ENCODE assay signal across 21 cellular contexts in the genomic region with DNA sequence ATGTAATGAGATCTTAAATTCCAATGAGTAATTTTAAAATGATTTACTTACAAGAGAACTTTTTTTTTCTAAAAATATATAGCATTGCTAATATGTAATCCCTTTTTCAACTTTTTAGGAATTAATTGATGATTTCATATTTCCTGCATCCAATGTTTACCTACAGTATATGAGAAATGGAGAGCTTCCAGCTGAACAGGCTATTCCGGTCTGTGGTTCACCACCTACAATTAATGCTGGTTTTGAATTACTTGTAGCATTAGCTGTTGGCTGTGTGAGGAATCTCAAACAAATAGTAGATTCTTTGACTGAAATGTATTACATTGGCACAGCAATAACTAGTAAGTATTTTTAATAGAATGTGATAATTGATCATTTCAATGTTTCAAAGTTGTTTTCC.
"Had no signal": no experiment of that assay in that cellular context is flagged by ENCODE, and none has a peak within 500 bp of the region (broad histone marks: within the 10 kb centered on the region; RNA-seq: fewer than 3 reads in every experiment).

No MANE protein-coding gene starts in this region.

- H3K27ac Mint-ChIP-seq: activated CD4-positive, alpha-beta memory T cell treated with anti-CD3 and anti-CD28 coated beads, Interleukin-2, amount 10 ng/mL, durations not matched to agents 7 days and 5 days; activated CD8-positive, alpha-beta memory T cell treated with anti-CD3 and anti-CD28 coated beads, Interleukin-2, amount 10 ng/mL, durations not matched to agents 7 days and 5 days; activated naive CD8-positive, alpha-beta T cell treated with anti-CD3 and anti-CD28 coated beads, Interleukin-2, amount 10 ng/mL, durations not matched to agents 7 days and 5 days; effector memory CD8-positive, alpha-beta T cell; natural killer cell treated with Interleukin-12 subunit alpha and Interleukin-12 subunit beta and Interleukin-15 and Interleukin-18, amount 100 ng/mL, for 72 hours; T-helper 2 cell treated with Interferon-gamma antibody and Interleukin-4, amounts not matched to agents 5 μg/mL and 100 μg/mL, for 36 hours had no signal

- H3K9me3 ChIP-seq: body of pancreas, lower lobe of right lung, neutrophil, sigmoid colon, spleen, thyroid gland, vagina had no signal

- H3K9me3 Mint-ChIP-seq: effector memory CD8-positive, alpha-beta T cell; natural killer cell treated with Interleukin-12 subunit alpha and Interleukin-12 subunit beta and Interleukin-15 and Interleukin-18, amount 100 ng/mL, for 72 hours had no signal

- ATAC-seq: activated CD8-positive, alpha-beta memory T cell treated with anti-CD3 and anti-CD28 coated beads, Interleukin-2, amount 10 ng/mL, durations not matched to agents 7 days and 5 days; body of pancreas; effector memory CD8-positive, alpha-beta T cell; lower lobe of right lung; natural killer cell treated with Interleukin-12 subunit alpha and Interleukin-12 subunit beta and Interleukin-15 and Interleukin-18, amount 100 ng/mL, for 72 hours had no signal

- DNase-seq: activated CD4-positive, alpha-beta memory T cell treated with anti-CD3 and anti-CD28 coated beads, Interleukin-2, amount 10 ng/mL, durations not matched to agents 7 days and 5 days; activated CD4-positive, alpha-beta T cell treated with anti-CD3 and anti-CD28 coated beads for 48 hours; activated CD4-positive, CD25-positive, alpha-beta regulatory T cell; activated CD8-positive, alpha-beta memory T cell treated with anti-CD3 and anti-CD28 coated beads, Interleukin-2, amount 10 ng/mL, durations not matched to agents 7 days and 5 days; activated naive CD4-positive, alpha-beta T cell; activated naive CD8-positive, alpha-beta T cell treated with anti-CD3 and anti-CD28 coated beads, Interleukin-2, amount 10 ng/mL, durations not matched to agents 7 days and 5 days; amygdala; body of pancreas; caudate nucleus; effector memory CD8-positive, alpha-beta T cell; foreskin melanocyte; head of caudate nucleus; lower lobe of right lung; sigmoid colon; spleen; stimulated activated naive CD4-positive, alpha-beta T cell; thyroid gland had no signal

- H3K27ac ChIP-seq: body of pancreas, lower lobe of right lung, neutrophil, sigmoid colon, spleen, thyroid gland, vagina had no signal

- H3K27me3 ChIP-seq: body of pancreas, neutrophil, sigmoid colon, spleen, thyroid gland, vagina had no signal

- H3K4me3 ChIP-seq: body of pancreas, lower lobe of right lung, sigmoid colon, spleen, thyroid gland, vagina had no signal

- H3K4me3 Mint-ChIP-seq: activated CD4-positive, alpha-beta memory T cell treated with anti-CD3 and anti-CD28 coated beads, Interleukin-2, amount 10 ng/mL, durations not matched to agents 7 days and 5 days; activated CD8-positive, alpha-beta memory T cell treated with anti-CD3 and anti-CD28 coated beads, Interleukin-2, amount 10 ng/mL, durations not matched to agents 7 days and 5 days; activated naive CD8-positive, alpha-beta T cell treated with anti-CD3 and anti-CD28 coated beads, Interleukin-2, amount 10 ng/mL, durations not matched to agents 7 days and 5 days; effector memory CD8-positive, alpha-beta T cell; natural killer cell treated with Interleukin-12 subunit alpha and Interleukin-12 subunit beta and Interleukin-15 and Interleukin-18, amount 100 ng/mL, for 72 hours; T-helper 2 cell treated with Interferon-gamma antibody and Interleukin-4, amounts not matched to agents 5 μg/mL and 100 μg/mL, for 36 hours had no signal

- H3K4me1 ChIP-seq: body of pancreas, lower lobe of right lung, sigmoid colon, spleen, thyroid gland, vagina had no signal

- H3K27me3 Mint-ChIP-seq: activated CD4-positive, alpha-beta memory T cell treated with anti-CD3 and anti-CD28 coated beads, Interleukin-2, amount 10 ng/mL, durations not matched to agents 7 days and 5 days; activated CD8-positive, alpha-beta memory T cell treated with anti-CD3 and anti-CD28 coated beads, Interleukin-2, amount 10 ng/mL, durations not matched to agents 7 days and 5 days; activated naive CD8-positive, alpha-beta T cell treated with anti-CD3 and anti-CD28 coated beads, Interleukin-2, amount 10 ng/mL, durations not matched to agents 7 days and 5 days; effector memory CD8-positive, alpha-beta T cell; natural killer cell treated with Interleukin-12 subunit alpha and Interleukin-12 subunit beta and Interleukin-15 and Interleukin-18, amount 100 ng/mL, for 72 hours had no signal
